Comparison of ENCODE assay signal across 21 cellular contexts in genomic region chr9:5553211-5553610, GRCh38. TPM values are rescaled to one million over a fixed set of nuclear protein-coding genes. Genes with fewer than 3 reads are reported as not detected.
DNase-seq lines count a peak whose midpoint lies in the region; ATAC-seq and TF ChIP-seq lines count a peak whose summit lies in the region.
"Had no signal": no experiment of that assay in that cellular context is flagged by ENCODE, and none has a peak within 500 bp of the region (broad histone marks: within the 10 kb centered on the region; RNA-seq: fewer than 3 reads in every experiment).

No MANE protein-coding gene starts in this region.

- TF ChIP-seq CTCF in AG04450 (IDR thresholded peaks at IDR 0.05; ENCODE audit: low read depth, low read length): no peak
- TF ChIP-seq CTCF in epithelial cell of esophagus (IDR thresholded peaks at IDR 0.05; ENCODE audit: insufficient read depth, low read depth, low read length, missing control alignments): no peak

- no peaks in the 10 kb centered on the region for H3K27me3 ChIP-seq in AG04450 (ENCODE audit: control insufficient read depth, insufficient read depth, low read length)
- H3K27me3 ChIP-seq: body of pancreas had no signal

- POLR2A ChIA-PET in AG04450 (lab: Yijun Ruan, JAX): interaction anchor here (1.0 to 3.0 kb wide), 2 partner anchors 34 to 43 kb away, joined by 5 to 9 read pairs; partner anchors contain the start of gene PDCD1LG2

- DNase-seq in AG04450 (ENCODE audit: low read depth, low spot score): peak; percentile 53
- peak; percentile 5 for DNase-seq in RPMI7951 (ENCODE audit: low read depth)
- DNase-seq in epithelial cell of esophagus (ENCODE audit: low read depth): peak; percentile 35
- peak; percentile 78 for DNase-seq in non-pigmented ciliary epithelial cell (ENCODE audit: low read depth)
- no peak for DNase-seq in stimulated activated CD4-positive, alpha-beta T cell treated with anti-CD3 and anti-CD28 coated beads, Interleukin-1b, Interleukin-23, amount 100 ng/mL, for 48 hours
- no peak for DNase-seq in stimulated activated CD4-positive, alpha-beta T cell treated with anti-CD3 and anti-CD28 coated beads, Interleukin-2, amount 100 ng/mL, for 48 hours
- no peak for DNase-seq in ureter (ENCODE audit: low spot score)
- DNase-seq: activated CD8-positive, alpha-beta memory T cell treated with anti-CD3 and anti-CD28 coated beads, Interleukin-2, amount 10 ng/mL, durations not matched to agents 7 days and 5 days; activated gamma-delta T cell; body of pancreas; GDM1; MM.1S; NCI-H1694 treated with DMSO at 0.1 percent for 48 hours; NCI-H446 treated with DMSO at 0.1 percent for 48 hours; posterior cingulate gyrus; SHP77 treated with DMSO at 0.1 percent for 48 hours; stimulated activated CD4-positive, alpha-beta T cell treated with anti-CD3 and anti-CD28 coated beads, Interleukin-12 subunit alpha, Interleukin-12 subunit beta, amount 100 ng/mL, for 4 hours; stimulated activated naive CD4-positive, alpha-beta T cell had no signal

- CTCF ChIA-PET in AG04450 (lab: Charles Lee): interaction anchor here (1.0 kb wide), 1 partner anchor 37 kb away, joined by 3 read pairs; no protein-coding TSS in a partner anchor

- no peaks in the 10 kb centered on the region for H3K9me3 ChIP-seq in AG04450 (ENCODE audit: control insufficient read depth, insufficient read depth, low read length)
- H3K9me3 ChIP-seq: body of pancreas had no signal

- no peak for ATAC-seq in GM21360 (IDR thresholded peaks at IDR 0.05; ENCODE audit: unreplicated experiment)
- ATAC-seq: activated CD8-positive, alpha-beta memory T cell treated with anti-CD3 and anti-CD28 coated beads, Interleukin-2, amount 10 ng/mL, durations not matched to agents 7 days and 5 days; body of pancreas; HCT116; left lobe of liver had no signal

- H3K4me3 ChIP-seq in AG04450 (ENCODE audit: low read depth, low read length) (no peak overlapping the region), epithelial cell of esophagus (ENCODE audit: low read length) (no peak overlapping the region)
- H3K4me3 ChIP-seq: body of pancreas had no signal

- peak overlapping the region; percentile 55 for H3K27ac ChIP-seq in AG04450 (ENCODE audit: low read depth, low read length)
- H3K27ac ChIP-seq: body of pancreas had no signal

RNA-seq across cellular contexts. Expression of gene PDCD1LG2, which starts 42.9 kb away (rescaled TPM):
- 31.5 TPM in 2 replicates for polyA plus RNA-seq in AG04450 (2011; rRNA removed)
- polyA minus RNA-seq in AG04450 (2011; rRNA and poly(A)+ RNA removed): 22.9 and 25.8 TPM in 2 replicates
- 10.7 and 16.2 TPM in 2 replicates for total RNA-seq in RPMI7951 (2014; rRNA removed; shearing (Covaris generic))
- total RNA-seq in ureter: 1.7 TPM

Comparison
In these comparisons a context has a peak if more than half of its experiments do, and no peak if none do; other contexts are left out.
1. DNase-seq: peak in AG04450 (single experiment), RPMI7951 (single experiment), epithelial cell of esophagus (single experiment) and non-pigmented ciliary epithelial cell (single experiment); none in stimulated activated CD4-positive, alpha-beta T cell treated with anti-CD3 and anti-CD28 coated beads, Interleukin-1b, Interleukin-23, amount 100 ng/mL, for 48 hours (single experiment), stimulated activated CD4-positive, alpha-beta T cell treated with anti-CD3 and anti-CD28 coated beads, Interleukin-2, amount 100 ng/mL, for 48 hours (0 of 2) and ureter (single experiment).